20 cellular contexts compared by ENCODE assay signal in the genomic region with DNA sequence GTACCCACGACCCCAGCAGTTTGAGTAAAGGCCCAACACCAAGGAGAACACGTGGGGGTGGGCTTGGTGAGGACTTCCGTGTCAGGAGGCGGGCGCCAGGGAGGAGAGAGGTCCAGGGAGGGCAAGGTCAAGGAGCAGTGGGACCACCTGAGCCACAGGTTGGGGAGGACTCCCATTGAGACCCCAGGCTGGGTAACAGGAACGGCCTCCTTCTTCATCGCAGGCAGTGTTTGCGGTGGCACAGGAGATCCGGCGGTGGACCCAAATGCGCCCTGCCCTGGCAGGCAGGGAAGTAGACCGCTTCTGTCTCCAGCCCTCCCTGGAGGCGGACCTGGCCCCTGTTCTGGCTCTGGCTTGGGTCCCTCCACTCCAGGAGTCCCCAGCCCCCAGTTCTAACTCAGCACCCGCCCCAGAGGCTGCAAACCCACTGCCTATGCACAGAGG. TPM values are rescaled to one million over a fixed set of nuclear protein-coding genes. Genes with fewer than 3 reads are reported as not detected.
"Had no signal": no experiment of that assay in that cellular context is flagged by ENCODE, and none has a peak within 500 bp of the region (broad histone marks: within the 10 kb centered on the region; RNA-seq: fewer than 3 reads in every experiment).

No MANE protein-coding gene starts in this region.

- H3K27ac ChIP-seq: coronary artery, foreskin keratinocyte, right atrium auricular region, testis, upper lobe of left lung had no signal

- H3K4me3 Mint-ChIP-seq: activated CD4-positive, alpha-beta T cell treated with anti-CD3 and anti-CD28 coated beads, Interleukin-2, amount 10 ng/mL, durations not matched to agents 24 days and 14 days; activated CD8-positive, alpha-beta T cell treated with anti-CD3 and anti-CD28 coated beads, Interleukin-2, amount 10 ng/mL, durations not matched to agents 7 days and 5 days; activated naive CD8-positive, alpha-beta T cell treated with anti-CD3 and anti-CD28 coated beads, Interleukin-2, amount 10 ng/mL, durations not matched to agents 7 days and 5 days; central memory CD8-positive, alpha-beta T cell; natural killer cell treated with Interleukin-12 subunit alpha and Interleukin-12 subunit beta and Interleukin-15 and Interleukin-18, amount 100 ng/mL, for 72 hours; T-helper 2 cell treated with Interferon-gamma antibody and Interleukin-4, amounts not matched to agents 5 μg/mL and 100 μg/mL, for 36 hours had no signal

- ATAC-seq: activated CD8-positive, alpha-beta T cell treated with anti-CD3 and anti-CD28 coated beads, Interleukin-2, amount 10 ng/mL, durations not matched to agents 7 days and 5 days; foreskin keratinocyte; natural killer cell treated with Interleukin-12 subunit alpha and Interleukin-12 subunit beta and Interleukin-15 and Interleukin-18, amount 100 ng/mL, for 72 hours; stimulated activated naive CD8-positive, alpha-beta T cell treated with anti-CD3 and anti-CD28 coated beads, Interleukin-15, amount 100 ng/mL, for 72 hours had no signal

- H3K36me3 Mint-ChIP-seq: activated naive CD8-positive, alpha-beta T cell treated with anti-CD3 and anti-CD28 coated beads, Interleukin-2, amount 10 ng/mL, durations not matched to agents 7 days and 5 days; brain had no signal

- H3K27me3 ChIP-seq: testis had no signal

- H3K36me3 ChIP-seq: right atrium auricular region, upper lobe of left lung had no signal

- H3K9me3 ChIP-seq: right atrium auricular region, testis, upper lobe of left lung had no signal

- H3K9me3 Mint-ChIP-seq: activated CD4-positive, alpha-beta T cell treated with anti-CD3 and anti-CD28 coated beads, Interleukin-2, amount 10 ng/mL, durations not matched to agents 24 days and 14 days; activated naive CD8-positive, alpha-beta T cell treated with anti-CD3 and anti-CD28 coated beads, Interleukin-2, amount 10 ng/mL, durations not matched to agents 7 days and 5 days; central memory CD8-positive, alpha-beta T cell; natural killer cell treated with Interleukin-12 subunit alpha and Interleukin-12 subunit beta and Interleukin-15 and Interleukin-18, amount 100 ng/mL, for 72 hours; stimulated activated naive CD8-positive, alpha-beta T cell treated with anti-CD3 and anti-CD28 coated beads, Interleukin-15, amount 100 ng/mL, for 72 hours; T-helper 2 cell treated with Interferon-gamma antibody and Interleukin-4, amounts not matched to agents 5 μg/mL and 100 μg/mL, for 36 hours had no signal

- H3K4me1 ChIP-seq: foreskin keratinocyte, testis had no signal

- H3K4me3 ChIP-seq: testis, upper lobe of left lung had no signal

- H3K27ac Mint-ChIP-seq: activated CD4-positive, alpha-beta T cell treated with anti-CD3 and anti-CD28 coated beads, Interleukin-2, amount 10 ng/mL, durations not matched to agents 24 days and 14 days; activated CD8-positive, alpha-beta T cell treated with anti-CD3 and anti-CD28 coated beads, Interleukin-2, amount 10 ng/mL, durations not matched to agents 7 days and 5 days; activated naive CD8-positive, alpha-beta T cell treated with anti-CD3 and anti-CD28 coated beads, Interleukin-2, amount 10 ng/mL, durations not matched to agents 7 days and 5 days; natural killer cell treated with Interleukin-12 subunit alpha and Interleukin-12 subunit beta and Interleukin-15 and Interleukin-18, amount 100 ng/mL, for 72 hours; progenitor cell of endocrine pancreas; stimulated activated naive CD8-positive, alpha-beta T cell treated with anti-CD3 and anti-CD28 coated beads, Interleukin-15, amount 100 ng/mL, for 72 hours; T-helper 2 cell treated with Interferon-gamma antibody and Interleukin-4, amounts not matched to agents 5 μg/mL and 100 μg/mL, for 36 hours had no signal

- DNase-seq: activated CD4-positive, alpha-beta T cell treated with anti-CD3 and anti-CD28 coated beads, Interleukin-2, amount 10 ng/mL, durations not matched to agents 24 days and 14 days; activated CD4-positive, CD25-positive, alpha-beta regulatory T cell; activated CD8-positive, alpha-beta memory T cell treated with anti-CD3 and anti-CD28 coated beads, Interleukin-2, amount 50 U/mL, for 4 hours; activated CD8-positive, alpha-beta T cell treated with anti-CD3 and anti-CD28 coated beads, Interleukin-2, amount 10 ng/mL, durations not matched to agents 7 days and 5 days; activated gamma-delta T cell treated with Interleukin-2 at 50 U/mL for 16 hours; activated naive CD8-positive, alpha-beta T cell treated with anti-CD3 and anti-CD28 coated beads, Interleukin-2, amount 10 ng/mL, durations not matched to agents 7 days and 5 days; effector CD4-positive, alpha-beta T cell; foreskin keratinocyte; stimulated activated naive CD8-positive, alpha-beta T cell treated with anti-CD3 and anti-CD28 coated beads, Interleukin-15, amount 100 ng/mL, for 72 hours; SW 1271; testis had no signal

- FAIRE-seq: islet of Langerhans had no signal

RNA-seq across cellular contexts. Expression of gene TBX1, which starts 5.9 kb away (rescaled TPM):
- total RNA-seq: activated CD4-positive, alpha-beta T cell treated with anti-CD3 and anti-CD28 coated beads, Interleukin-2, amount 10 ng/mL, durations not matched to agents 24 days and 14 days had no signal

RNA-seq across cellular contexts. Expression of gene GP1BB, which starts 31.4 kb away (rescaled TPM):
- total RNA-seq: activated CD4-positive, alpha-beta T cell treated with anti-CD3 and anti-CD28 coated beads, Interleukin-2, amount 10 ng/mL, durations not matched to agents 24 days and 14 days; activated CD8-positive, alpha-beta T cell treated with anti-CD3 and anti-CD28 coated beads, Interleukin-2, amount 10 ng/mL, durations not matched to agents 7 days and 5 days; activated naive CD8-positive, alpha-beta T cell treated with anti-CD3 and anti-CD28 coated beads, Interleukin-2, amount 10 ng/mL, durations not matched to agents 7 days and 5 days; natural killer cell treated with Interleukin-12 subunit alpha and Interleukin-12 subunit beta and Interleukin-15 and Interleukin-18, amount 100 ng/mL, for 72 hours had no signal

RNA-seq across cellular contexts. Expression of gene SEPTIN5, which starts 40.4 kb away (rescaled TPM):
- total RNA-seq: activated naive CD8-positive, alpha-beta T cell treated with anti-CD3 and anti-CD28 coated beads, Interleukin-2, amount 10 ng/mL, durations not matched to agents 7 days and 5 days; natural killer cell treated with Interleukin-12 subunit alpha and Interleukin-12 subunit beta and Interleukin-15 and Interleukin-18, amount 100 ng/mL, for 72 hours had no signal
